Comparison of ENCODE assay signal across 10 cellular contexts in genomic region chr22:32791056-32791455, GRCh38. TPM values are rescaled to one million over a fixed set of nuclear protein-coding genes. Genes with fewer than 3 reads are reported as not detected.
"Had no signal": no experiment of that assay in that cellular context is flagged by ENCODE, and none has a peak within 500 bp of the region (broad histone marks: within the 10 kb centered on the region; RNA-seq: fewer than 3 reads in every experiment).

No MANE protein-coding gene starts in this region.

- H2AFZ ChIP-seq: GM23248 had no signal

- H3K4me3 ChIP-seq: GM23248, HAP-1 had no signal

- H3K36me3 ChIP-seq: HAP-1 had no signal

- DNase-seq: GM23248, GOT3, H7, HFFc6, KBM-7 had no signal

- H3K9me3 ChIP-seq: HAP-1 had no signal

- H3K4me2 ChIP-seq: KMS-11 had no signal

- H3K9ac ChIP-seq: GM23248, KMS-11 had no signal

- ATAC-seq: HCT116 had no signal

- H3K27ac ChIP-seq: GM23248, HL-60, KMS-11 had no signal

RNA-seq across cellular contexts. Expression of gene TIMP3, which starts 10.4 kb away (rescaled TPM):
- polyA plus RNA-seq: IgD-negative memory B cell had no signal
